Comparison of ENCODE assay signal across 13 cellular contexts in genomic region chr6:41288025-41288777, GRCh38. TPM values are rescaled to one million over a fixed set of nuclear protein-coding genes. Genes with fewer than 3 reads are reported as not detected.
DNase-seq lines count a peak whose midpoint lies in the region; ATAC-seq, FAIRE-seq and TF ChIP-seq lines count a peak whose summit lies in the region.
"Had no signal": no experiment of that assay in that cellular context is flagged by ENCODE, and none has a peak within 500 bp of the region (broad histone marks: within the 10 kb centered on the region; RNA-seq: fewer than 3 reads in every experiment).

No MANE protein-coding gene starts in this region.

- peaks cover 6% of the 10 kb centered on the region for H3K27me3 Mint-ChIP-seq in stimulated activated naive CD8-positive, alpha-beta T cell treated with anti-CD3 and anti-CD28 coated beads, Interleukin-15, amount 100 ng/mL, for 72 hours
- H3K27me3 Mint-ChIP-seq in activated CD4-positive, alpha-beta T cell treated with anti-CD3 and anti-CD28 coated beads, Interleukin-2, amount 10 ng/mL, durations not matched to agents 24 days and 14 days: peaks cover 5% of the 10 kb centered on the region

- H3K4me1 ChIP-seq in K562 (replicated peaks in 1 of 2; ENCODE audit: control insufficient read depth in 2 of 2, insufficient read depth in 2 of 2, low read length in 2 of 2): no peaks in the 10 kb centered on the region
- H3K4me1 ChIP-seq in ascending aorta: no peaks in the 10 kb centered on the region

- DNase-seq in NCI-H2107 treated with DMSO at 0.1 percent for 48 hours (lab: John Stamatoyannopoulos, UW; ENCODE audit: unreplicated experiment): peak; percentile 69
- DNase-seq in NCI-H2107 (lab: John Stamatoyannopoulos, UW): no peak
- peak; percentile 71 to 97 (median 89) for DNase-seq in NCI-H1417 (lab: John Stamatoyannopoulos, UW)
- DNase-seq in K562 (ENCODE audit: extremely low read depth in 1 of 4, low spot score in 3 of 4): no peak
- no peak for DNase-seq in stimulated activated naive CD8-positive, alpha-beta T cell treated with anti-CD3 and anti-CD28 coated beads, Interleukin-15, amount 100 ng/mL, for 72 hours
- no peak for DNase-seq in activated CD4-positive, alpha-beta T cell treated with anti-CD3 and anti-CD28 coated beads, Interleukin-2, amount 10 ng/mL, durations not matched to agents 24 days and 14 days
- no peak for DNase-seq in urothelium cell line (ENCODE audit: low spot score)
- DNase-seq in ascending aorta (ENCODE audit: low spot score in 2 of 2): no peak
- DNase-seq: activated CD4-positive, CD25-positive, alpha-beta regulatory T cell had no signal

- H3K4me2 ChIP-seq in K562 (ENCODE audit: insufficient read depth, low read length): no peak overlapping the region

- no peak for ATAC-seq in K562
- ATAC-seq in stimulated activated naive CD8-positive, alpha-beta T cell treated with anti-CD3 and anti-CD28 coated beads, Interleukin-15, amount 100 ng/mL, for 72 hours: peak; percentile 62

- H3K9ac ChIP-seq in K562 (ENCODE audit: insufficient read depth in 1 of 2, low read depth in 2 of 2, low read length in 2 of 2): no peak overlapping the region

- no peaks in the 10 kb centered on the region for H3K36me3 Mint-ChIP-seq in activated CD4-positive, alpha-beta T cell treated with anti-CD3 and anti-CD28 coated beads, Interleukin-2, amount 10 ng/mL, durations not matched to agents 24 days and 14 days (ENCODE audit: low read depth)

- no peak for TF ChIP-seq EP300 in K562 (IDR thresholded peaks at IDR 0.05; ENCODE audit: low read length)

- no peak for TF ChIP-seq POLR2A in K562 (conservative IDR thresholded peaks at IDR 0.05)

- no peak overlapping the region for H3K4me3 Mint-ChIP-seq in stimulated activated naive CD8-positive, alpha-beta T cell treated with anti-CD3 and anti-CD28 coated beads, Interleukin-15, amount 100 ng/mL, for 72 hours
- H3K4me3 Mint-ChIP-seq in activated CD4-positive, alpha-beta T cell treated with anti-CD3 and anti-CD28 coated beads, Interleukin-2, amount 10 ng/mL, durations not matched to agents 24 days and 14 days: no peak overlapping the region
- H3K4me3 Mint-ChIP-seq: IgD-negative memory B cell had no signal

- no peak for TF ChIP-seq CTCF in K562 (IDR thresholded peaks at IDR 0.05 in 2 of 3, conservative IDR thresholded peaks at IDR 0.05 in 1 of 3; ENCODE audit: insufficient read depth in 2 of 3, low read depth in 1 of 3, low read length in 3 of 3)
- TF ChIP-seq CTCF in ascending aorta (IDR thresholded peaks at IDR 0.05): no peak

- no peaks in the 10 kb centered on the region for H3K9me1 ChIP-seq in K562 (ENCODE audit: control insufficient read depth, insufficient read depth, low read length)

- FAIRE-seq in K562 (lab: Jason Lieb, UNC) (no peak), urothelium cell line (lab: Jason Lieb, UNC) (no peak)

- POLR2A ChIA-PET in K562 (lab: Yijun Ruan, JAX): interaction anchor here (0.7 kb wide), 1 partner anchor 9 kb away, joined by 4 read pairs; no protein-coding TSS in a partner anchor

- no peak overlapping the region for H3K27ac Mint-ChIP-seq in stimulated activated naive CD8-positive, alpha-beta T cell treated with anti-CD3 and anti-CD28 coated beads, Interleukin-15, amount 100 ng/mL, for 72 hours
- H3K27ac Mint-ChIP-seq in activated CD4-positive, alpha-beta T cell treated with anti-CD3 and anti-CD28 coated beads, Interleukin-2, amount 10 ng/mL, durations not matched to agents 24 days and 14 days: no peak overlapping the region
- H3K27ac Mint-ChIP-seq: IgD-negative memory B cell had no signal

- BruUV-seq in K562 (replicated peaks; lab: Mats Ljungman, UMichigan): no TSS peak

- H3K9me3 ChIP-seq in K562 (replicated peaks; ENCODE audit: control insufficient read depth, insufficient read depth, low read depth, low read length) (no peaks in the 10 kb centered on the region), ascending aorta (no peaks in the 10 kb centered on the region)

- no peaks in the 10 kb centered on the region for H3K36me3 ChIP-seq in K562 (ENCODE audit: control insufficient read depth, insufficient read depth, low read length)
- no peaks in the 10 kb centered on the region for H3K36me3 ChIP-seq in ascending aorta

- no peaks in the 10 kb centered on the region for H3K9me3 Mint-ChIP-seq in stimulated activated naive CD8-positive, alpha-beta T cell treated with anti-CD3 and anti-CD28 coated beads, Interleukin-15, amount 100 ng/mL, for 72 hours
- peaks cover 3% of the 10 kb centered on the region for H3K9me3 Mint-ChIP-seq in activated CD4-positive, alpha-beta T cell treated with anti-CD3 and anti-CD28 coated beads, Interleukin-2, amount 10 ng/mL, durations not matched to agents 24 days and 14 days

- peaks cover 2 to 31% of the 10 kb centered on the region in 2 experiments; a peak in 4 of 5 replicates for H3K27me3 ChIP-seq in K562 (ENCODE audit: control insufficient read depth in 2 of 2, insufficient read depth in 2 of 2, low read length in 2 of 2)
- H3K27me3 ChIP-seq in ascending aorta: no peaks in the 10 kb centered on the region

- intact Hi-C loops in K562 (cut with micrococcal nuclease): no loop called here
- intact Hi-C loops in activated CD4-positive, alpha-beta T cell treated with anti-CD3 and anti-CD28 coated beads, Interleukin-2, amount 10 ng/mL, durations not matched to agents 24 days and 14 days (cut with micrococcal nuclease): no loop called here
- intact Hi-C loops in ascending aorta (cut with DNase I): no loop called here

- no peaks in the 10 kb centered on the region for H4K20me1 ChIP-seq in K562 (replicated peaks; ENCODE audit: control insufficient read depth, insufficient read depth, low read length)

- H3K79me2 ChIP-seq in K562 (ENCODE audit: control insufficient read depth, insufficient read depth, low read length): no peaks in the 10 kb centered on the region

- no peak overlapping the region for H2AFZ ChIP-seq in K562 (ENCODE audit: low read depth, low read length)

- TF ChIP-seq RAD21 in K562 (CRISPR knock-in tag; conservative IDR thresholded peaks at IDR 0.05 in 1 of 2, IDR thresholded peaks at IDR 0.05 in 1 of 2): no peak

- H3K4me3 ChIP-seq in K562 (no peak overlapping the region), ascending aorta (no peak overlapping the region)

- in situ Hi-C loops in K562 (cut with MboI): no loop called here

- H3K27ac ChIP-seq in K562 (ENCODE audit: extremely low read depth, low read depth, low read length) (no peak overlapping the region), ascending aorta (no peak overlapping the region)
- H3K27ac ChIP-seq: 22Rv1 had no signal

- CTCF ChIA-PET in K562 (lab: Yijun Ruan, JAX; ENCODE audit: low intra/inter-chr PET ratio): interaction anchor here (1.4 kb wide), 1 partner anchor 10 kb away, joined by 3 read pairs; no protein-coding TSS in a partner anchor

- H3K4me1 Mint-ChIP-seq in stimulated activated naive CD8-positive, alpha-beta T cell treated with anti-CD3 and anti-CD28 coated beads, Interleukin-15, amount 100 ng/mL, for 72 hours: peaks cover 20% of the 10 kb centered on the region
- H3K4me1 Mint-ChIP-seq in activated CD4-positive, alpha-beta T cell treated with anti-CD3 and anti-CD28 coated beads, Interleukin-2, amount 10 ng/mL, durations not matched to agents 24 days and 14 days: peaks cover 3% of the 10 kb centered on the region

- 3% methylated on average over 6 of the region's 6 CpGs for WGBS in K562 (ENCODE audit: insufficient coverage, low coverage, missing lambda C conversion rate)

TF ChIP-seq in K562, 482 proteins besides CTCF, POLR2A, EP300 and RAD21 (continues in another document):
- TF ChIP-seq ELF1 (tag; IDR thresholded peaks at IDR 0.05): no peak

RNA-seq across cellular contexts. Expression of gene TREM1, which starts 1.7 kb away (rescaled TPM):
- not detected in 2 replicates for total RNA-seq in K562 (2011; cell fraction: chromatin; rRNA removed; ENCODE audit: low replicate concordance)
- total RNA-seq in K562 (2011; cell fraction: nucleolus; rRNA removed): not detected in 2 replicates
- total RNA-seq in K562 (2011; cell fraction: nucleoplasm; rRNA removed): not detected in 2 replicates
- total RNA-seq in K562 (2014; rRNA removed) (not detected in 2 replicates), K562 (2014; rRNA removed; fragmentation: Illumina TruSeq; extraction: Trizol) (not detected in 2 replicates), K562 (2015; rRNA removed; fragmentation: Illumina TruSeq; extraction: Trizol) (not detected in 2 replicates), K562 (2021) (not detected in 2 replicates), ascending aorta (not detected)
- polyA plus RNA-seq in K562 (2011; rRNA removed) (not detected in 2 replicates), K562 (2014; fragmentation: Illumina TruSeq; extraction: Trizol) (not detected in 2 replicates), K562 (2014; fragmentation: Nextera tagmentation; extraction: Ambion mirVana) (not detected), K562 (2014; rRNA removed) (not detected in 2 replicates)
- not detected in 2 replicates for polyA plus RNA-seq in K562 (2011; cell fraction: cytosol; rRNA removed)
- polyA plus RNA-seq in K562 (2011; cell fraction: nucleus; rRNA removed): not detected in 2 replicates
- polyA plus RNA-seq in K562 (2012): 0.55 TPM in 1 of 2 replicates, not detected in the other
- polyA minus RNA-seq in K562 (2011; rRNA and poly(A)+ RNA removed): not detected in 2 replicates
- polyA minus RNA-seq in K562 (2011; cell fraction: cytosol; rRNA and poly(A)+ RNA removed): not detected in 2 replicates
- not detected in 2 replicates for polyA minus RNA-seq in K562 (2011; cell fraction: nucleus; rRNA and poly(A)+ RNA removed)
- 0.43 TPM in 1 of 2 replicates, not detected in the other for total RNA-seq in activated CD4-positive, alpha-beta T cell treated with anti-CD3 and anti-CD28 coated beads, Interleukin-2, amount 10 ng/mL, durations not matched to agents 24 days and 14 days

RNA-seq across cellular contexts. Expression of gene NCR2, which starts 47.2 kb away (rescaled TPM):
- not detected in 2 replicates for total RNA-seq in K562 (2011; cell fraction: chromatin; rRNA removed; ENCODE audit: low replicate concordance)
- total RNA-seq in K562 (2011; cell fraction: nucleolus; rRNA removed): not detected in 2 replicates
- not detected in 2 replicates for total RNA-seq in K562 (2011; cell fraction: nucleoplasm; rRNA removed)
- total RNA-seq in K562 (2014; rRNA removed) (not detected in 2 replicates), K562 (2014; rRNA removed; fragmentation: Illumina TruSeq; extraction: Trizol) (not detected in 2 replicates), K562 (2015; rRNA removed; fragmentation: Illumina TruSeq; extraction: Trizol) (not detected in 2 replicates), K562 (2021) (not detected in 2 replicates), ascending aorta (not detected)
- polyA plus RNA-seq in K562 (2011; rRNA removed) (not detected in 2 replicates), K562 (2014; fragmentation: Illumina TruSeq; extraction: Trizol) (not detected in 2 replicates), K562 (2014; fragmentation: Nextera tagmentation; extraction: Ambion mirVana) (not detected), K562 (2014; rRNA removed) (not detected in 2 replicates)
- polyA plus RNA-seq in K562 (2011; cell fraction: cytosol; rRNA removed): not detected in 2 replicates
- polyA plus RNA-seq in K562 (2011; cell fraction: nucleus; rRNA removed): not detected in 2 replicates
- not detected in 2 replicates for polyA plus RNA-seq in K562 (2012)
- not detected in 2 replicates for polyA minus RNA-seq in K562 (2011; rRNA and poly(A)+ RNA removed)
- polyA minus RNA-seq in K562 (2011; cell fraction: cytosol; rRNA and poly(A)+ RNA removed): not detected in 2 replicates
- polyA minus RNA-seq in K562 (2011; cell fraction: nucleus; rRNA and poly(A)+ RNA removed): not detected in 2 replicates
- not detected in 2 replicates for total RNA-seq in activated CD4-positive, alpha-beta T cell treated with anti-CD3 and anti-CD28 coated beads, Interleukin-2, amount 10 ng/mL, durations not matched to agents 24 days and 14 days
- total RNA-seq: cerebellum, mononuclear cell had no signal
- polyA plus RNA-seq: IgD-negative memory B cell had no signal

Comparison
In these comparisons a context has a peak if more than half of its experiments do, and no peak if none do; other contexts are left out.
1. DNase-seq: peak in NCI-H2107 treated with DMSO at 0.1 percent for 48 hours (single experiment) and NCI-H1417 (3 of 3); none in NCI-H2107 (single experiment), K562 (0 of 4), stimulated activated naive CD8-positive, alpha-beta T cell treated with anti-CD3 and anti-CD28 coated beads, Interleukin-15, amount 100 ng/mL, for 72 hours (0 of 2), activated CD4-positive, alpha-beta T cell treated with anti-CD3 and anti-CD28 coated beads, Interleukin-2, amount 10 ng/mL, durations not matched to agents 24 days and 14 days (single experiment), urothelium cell line (single experiment) and ascending aorta (0 of 2).